Comparison of ENCODE assay signal across 8 cellular contexts in the genomic region with DNA sequence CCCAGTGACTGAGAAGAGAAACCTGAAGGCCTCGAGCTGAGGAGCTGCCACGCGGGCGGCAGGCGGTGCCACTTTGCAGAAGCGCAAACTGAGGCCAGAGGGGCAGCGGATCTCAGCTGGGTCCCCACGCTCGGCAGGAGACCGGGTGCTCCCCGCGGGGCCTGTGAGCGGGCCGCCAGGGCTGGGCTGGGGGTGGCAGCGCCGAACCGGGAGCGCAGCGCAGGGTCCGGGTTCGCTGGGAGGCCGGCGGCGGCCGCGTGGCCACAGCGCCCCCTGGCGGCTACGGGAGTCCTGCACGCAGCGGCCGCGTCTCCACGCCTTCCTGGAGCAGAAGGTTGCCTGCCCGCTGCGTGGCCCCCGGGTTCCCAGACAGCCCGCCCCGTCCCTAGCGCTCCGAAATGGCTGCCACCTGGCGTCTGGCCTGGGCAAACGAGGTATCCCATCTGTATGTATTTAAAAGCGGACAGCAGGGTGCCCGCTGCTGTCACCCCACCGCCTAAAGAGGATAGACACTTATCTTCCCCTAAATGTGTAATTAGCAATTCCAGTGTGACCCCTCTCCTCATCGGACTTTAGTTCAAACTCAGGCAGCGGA.
DNase-seq lines count a peak whose midpoint lies in the region; ATAC-seq and TF ChIP-seq lines count a peak whose summit lies in the region.

No MANE protein-coding gene starts in this region.

- TF ChIP-seq POLR2A in Peyer's patch (IDR thresholded peaks at IDR 0.05): no peak

- BruUV-seq in A673 (replicated peaks; lab: Mats Ljungman, UMichigan): no TSS peak

- H3K27ac ChIP-seq in A673 (ENCODE audit: low read depth, low read length, poor library complexity, severe bottlenecking) (peak overlapping the region; percentile 78), HL-60 (replicated peaks) (no peak overlapping the region), Peyer's patch (peak overlapping the region in 3 of 4 donors; percentile 10 to 56 (median 55)), neutrophil (peak overlapping the region; percentile 37), tibial artery (peak overlapping the region; percentile 24 to 28)

- TF ChIP-seq CTCF in A673 (conservative IDR thresholded peaks at IDR 0.05; ENCODE audit: low read depth, low read length) (peak; percentile 81), HL-60 (IDR thresholded peaks at IDR 0.05; ENCODE audit: insufficient read depth, low read length) (peak; percentile 84), Peyer's patch (IDR thresholded peaks at IDR 0.05) (peak; percentile 52 to 86 (median 76)), foreskin fibroblast (IDR thresholded peaks at IDR 0.05; ENCODE audit: low read depth, low read length) (peak; percentile 61), neutrophil (IDR thresholded peaks at IDR 0.05) (peak; percentile 92), tibial artery (IDR thresholded peaks at IDR 0.05) (peak; percentile 91 to 94)

- CTCF ChIA-PET in A673 (lab: Charles Lee): interaction anchor here (1.1 kb wide), 1 partner anchor 438 kb away, joined by 4 read pairs; no protein-coding TSS in a partner anchor

- no peaks in the 10 kb centered on the region for H3K36me3 Mint-ChIP-seq in activated T-helper 2 cell treated with anti-CD3 and anti-CD28 coated beads, Interferon-gamma antibody, Interleukin-2, Interleukin-4, amounts not matched to agents 10 μg/mL and 5 μg/mL and 100 μg/mL, durations not matched to agents 14 hours and 24 hours and 36 hours (ENCODE audit: low read depth)

- H3K27ac Mint-ChIP-seq in activated T-helper 2 cell treated with anti-CD3 and anti-CD28 coated beads, Interferon-gamma antibody, Interleukin-2, Interleukin-4, amounts not matched to agents 10 μg/mL and 5 μg/mL and 100 μg/mL, durations not matched to agents 14 hours and 24 hours and 36 hours: no peak overlapping the region

- H3K9me3 Mint-ChIP-seq in activated T-helper 2 cell treated with anti-CD3 and anti-CD28 coated beads, Interferon-gamma antibody, Interleukin-2, Interleukin-4, amounts not matched to agents 10 μg/mL and 5 μg/mL and 100 μg/mL, durations not matched to agents 14 hours and 24 hours and 36 hours: no peaks in the 10 kb centered on the region

- no peak overlapping the region for H3K4me3 Mint-ChIP-seq in activated T-helper 2 cell treated with anti-CD3 and anti-CD28 coated beads, Interferon-gamma antibody, Interleukin-2, Interleukin-4, amounts not matched to agents 10 μg/mL and 5 μg/mL and 100 μg/mL, durations not matched to agents 14 hours and 24 hours and 36 hours (ENCODE audit: low read depth)

- H3K27me3 ChIP-seq in A673 (replicated peaks; ENCODE audit: insufficient read depth, low read depth, low read length, poor library complexity): no peaks in the 10 kb centered on the region
- peaks cover 5% of the 10 kb centered on the region for H3K27me3 ChIP-seq in HL-60 (ENCODE audit: insufficient read depth, poor library complexity, severe bottlenecking)
- H3K27me3 ChIP-seq in Peyer's patch: no peaks in the 10 kb centered on the region
- peaks cover 30% of the 10 kb centered on the region for H3K27me3 ChIP-seq in neutrophil
- H3K27me3 ChIP-seq in tibial artery: no peaks in the 10 kb centered on the region

- peak; percentile 70 for ATAC-seq in GM18511 (IDR thresholded peaks at IDR 0.05; ENCODE audit: unreplicated experiment)

- POLR2A ChIA-PET in A673 (lab: Charles Lee; ENCODE audit: low non-redundant PET): interaction anchor here (1.6 kb wide), 1 partner anchor 724 kb away, joined by 4 read pairs; no protein-coding TSS in a partner anchor

- intact Hi-C loops in A673 (cut with micrococcal nuclease; ENCODE audit: unreplicated experiment): loop anchor here (2.0 to 10.0 kb wide), 5 partner anchors 74 to 1148 kb away; partner anchors contain the start of gene CDH11
- intact Hi-C loops in activated T-helper 2 cell treated with anti-CD3 and anti-CD28 coated beads, Interferon-gamma antibody, Interleukin-2, Interleukin-4, amounts not matched to agents 10 μg/mL and 5 μg/mL and 100 μg/mL, durations not matched to agents 14 hours and 24 hours and 36 hours (cut with micrococcal nuclease): no loop called here
- intact Hi-C loops in tibial artery (cut with DNase I; ENCODE audit: low total_unique reads): loop anchor here (5.0 kb wide), 1 partner anchor 1143 kb away; no protein-coding TSS in a partner anchor

- H3K4me1 Mint-ChIP-seq in activated T-helper 2 cell treated with anti-CD3 and anti-CD28 coated beads, Interferon-gamma antibody, Interleukin-2, Interleukin-4, amounts not matched to agents 10 μg/mL and 5 μg/mL and 100 μg/mL, durations not matched to agents 14 hours and 24 hours and 36 hours (ENCODE audit: low read depth): no peaks in the 10 kb centered on the region

- H3K4me1 ChIP-seq in A673 (ENCODE audit: insufficient read depth, low read length, poor library complexity, severe bottlenecking): peaks cover 50% of the 10 kb centered on the region
- H3K4me1 ChIP-seq in Peyer's patch: no peaks in the 10 kb centered on the region
- H3K4me1 ChIP-seq in neutrophil (ENCODE audit: control insufficient read depth in 1 of 2, insufficient read depth in 1 of 2, low read depth in 1 of 2, low read length in 1 of 2): peaks cover 5 to 26% of the 10 kb centered on the region in 2 experiments
- peaks cover 0 to 16% (median 9%) of the 10 kb centered on the region in 4 donors for H3K4me1 ChIP-seq in tibial artery

- H3K27me3 Mint-ChIP-seq in activated T-helper 2 cell treated with anti-CD3 and anti-CD28 coated beads, Interferon-gamma antibody, Interleukin-2, Interleukin-4, amounts not matched to agents 10 μg/mL and 5 μg/mL and 100 μg/mL, durations not matched to agents 14 hours and 24 hours and 36 hours (ENCODE audit: low read depth): peaks cover 24% of the 10 kb centered on the region

- DNase-seq in A673 (ENCODE audit: low spot score) (peak; percentile 90), HL-60 (ENCODE audit: low read depth in 1 of 2, low spot score in 1 of 2) (peak; percentile 52 to 59), Peyer's patch (peak; percentile 16 to 75 (median 68)), foreskin fibroblast (peak in 1 of 2 donors; percentile 85), tibial artery (peak in 1 of 2 donors; percentile 77)
- peak; percentile 50 for DNase-seq in activated T-helper 2 cell treated with anti-CD3 and anti-CD28 coated beads, Interferon-gamma antibody, Interleukin-2, Interleukin-4, amounts not matched to agents 10 μg/mL and 5 μg/mL and 100 μg/mL, durations not matched to agents 14 hours and 24 hours and 36 hours (ENCODE audit: low spot score)

- no peak overlapping the region for H3K4me3 ChIP-seq in A673 (ENCODE audit: low read depth, low read length, poor library complexity, severe bottlenecking)
- H3K4me3 ChIP-seq in HL-60 (replicated peaks; ENCODE audit: insufficient read depth, low read length): no peak overlapping the region
- H3K4me3 ChIP-seq in Peyer's patch: peak overlapping the region in 3 of 4 donors; percentile 27 to 45 (median 41)
- H3K4me3 ChIP-seq in foreskin fibroblast (ENCODE audit: low read depth in 1 of 2, low read length in 2 of 2): peak overlapping the region in 1 of 2 donors; percentile 19
- H3K4me3 ChIP-seq in neutrophil (ENCODE audit: low read depth in 1 of 2, low read length in 1 of 2): peak overlapping the region; percentile 41 to 60
- H3K4me3 ChIP-seq in tibial artery: peak overlapping the region; percentile 37 to 47

- H3K9me3 ChIP-seq in A673 (ENCODE audit: low read depth, low read length, poor library complexity, severe bottlenecking): no peaks in the 10 kb centered on the region
- H3K9me3 ChIP-seq in Peyer's patch: no peaks in the 10 kb centered on the region
- no peaks in the 10 kb centered on the region for H3K9me3 ChIP-seq in neutrophil
- no peaks in the 10 kb centered on the region for H3K9me3 ChIP-seq in tibial artery

- no peaks in the 10 kb centered on the region for H3K36me3 ChIP-seq in A673 (ENCODE audit: insufficient read depth, low read length, poor library complexity, severe bottlenecking)
- H3K36me3 ChIP-seq in Peyer's patch: no peaks in the 10 kb centered on the region
- no peaks in the 10 kb centered on the region for H3K36me3 ChIP-seq in neutrophil
- H3K36me3 ChIP-seq in tibial artery: no peaks in the 10 kb centered on the region

Comparison
In these comparisons a context has a peak if more than half of its experiments do, and no peak if none do; other contexts are left out.
1. H3K4me3 ChIP-seq: peak in Peyer's patch (3 of 4), neutrophil (2 of 2) and tibial artery (2 of 2); none in A673 (single experiment) and HL-60 (single experiment).
2. Peak in every context shown above with its lines, with median percentiles within 50 percentile points of each other: CTCF ChIP-seq.